22 cellular contexts compared by ENCODE assay signal in genomic region chr4:185909959-185910358, GRCh38.
"Had no signal": no experiment of that assay in that cellular context is flagged by ENCODE, and none has a peak within 500 bp of the region (broad histone marks: within the 10 kb centered on the region; RNA-seq: fewer than 3 reads in every experiment).

No MANE protein-coding gene starts in this region.

- ATAC-seq: activated T-helper 17 cell treated with anti-CD3 and anti-CD28 coated beads, Interleukin-2, amount 50 U/mL, for 72 hours had no signal

- DNase-seq: activated CD4-positive, alpha-beta memory T cell treated with anti-CD3 and anti-CD28 coated beads, Interleukin-2, amount 10 ng/mL, durations not matched to agents 7 days and 5 days; activated CD4-positive, alpha-beta T cell treated with anti-CD3 and anti-CD28 coated beads, Interleukin-2, amount 10 ng/mL, durations not matched to agents 7 days and 5 days; activated CD4-positive, CD25-positive, alpha-beta regulatory T cell; activated gamma-delta T cell; activated naive CD4-positive, alpha-beta T cell treated with anti-CD3 and anti-CD28 coated beads for 36 hours; activated T-cell treated with anti-CD3 and anti-CD28 coated beads for 4 hours; activated T-cell treated with anti-CD3 and anti-CD28 coated beads, Interleukin-2, amount 50 U/mL, for 48 hours; amygdala; KG1; NCI-H1048; NCI-H2029; NCI-H2107; NCI-H2171 treated with DMSO at 0.1 percent for 48 hours; NCI-H226; NCI-H526 treated with DMSO at 0.1 percent for 48 hours; SHP77; T-helper 2 cell; T1000 had no signal

- H3K36me3 Mint-ChIP-seq: activated naive CD8-positive, alpha-beta T cell; brain; IgD-negative memory B cell had no signal

- H3K9me3 Mint-ChIP-seq: activated CD4-positive, alpha-beta memory T cell treated with anti-CD3 and anti-CD28 coated beads, Interleukin-2, amount 10 ng/mL, durations not matched to agents 7 days and 5 days; activated CD4-positive, alpha-beta T cell treated with anti-CD3 and anti-CD28 coated beads, Interleukin-2, amount 10 ng/mL, durations not matched to agents 7 days and 5 days; activated naive CD4-positive, alpha-beta T cell treated with anti-CD3 and anti-CD28 coated beads for 36 hours; activated T-helper 17 cell treated with anti-CD3 and anti-CD28 coated beads, Interleukin-2, amount 50 U/mL, for 72 hours; brain had no signal

- H3K27ac Mint-ChIP-seq: activated CD4-positive, alpha-beta memory T cell treated with anti-CD3 and anti-CD28 coated beads, Interleukin-2, amount 10 ng/mL, durations not matched to agents 7 days and 5 days; activated CD4-positive, alpha-beta T cell treated with anti-CD3 and anti-CD28 coated beads, Interleukin-2, amount 10 ng/mL, durations not matched to agents 7 days and 5 days; activated naive CD4-positive, alpha-beta T cell treated with anti-CD3 and anti-CD28 coated beads for 36 hours; activated naive CD8-positive, alpha-beta T cell; activated T-helper 17 cell treated with anti-CD3 and anti-CD28 coated beads, Interleukin-2, amount 50 U/mL, for 72 hours; brain had no signal

- H3K27me3 Mint-ChIP-seq: activated CD4-positive, alpha-beta memory T cell treated with anti-CD3 and anti-CD28 coated beads, Interleukin-2, amount 10 ng/mL, durations not matched to agents 7 days and 5 days; activated CD4-positive, alpha-beta T cell treated with anti-CD3 and anti-CD28 coated beads, Interleukin-2, amount 10 ng/mL, durations not matched to agents 7 days and 5 days; brain had no signal

- H3K4me1 Mint-ChIP-seq: activated CD4-positive, alpha-beta memory T cell treated with anti-CD3 and anti-CD28 coated beads, Interleukin-2, amount 10 ng/mL, durations not matched to agents 7 days and 5 days; activated CD4-positive, alpha-beta T cell treated with anti-CD3 and anti-CD28 coated beads, Interleukin-2, amount 10 ng/mL, durations not matched to agents 7 days and 5 days; activated T-helper 17 cell treated with anti-CD3 and anti-CD28 coated beads, Interleukin-2, amount 50 U/mL, for 72 hours; IgD-negative memory B cell had no signal

- H3K4me3 Mint-ChIP-seq: activated CD4-positive, alpha-beta memory T cell treated with anti-CD3 and anti-CD28 coated beads, Interleukin-2, amount 10 ng/mL, durations not matched to agents 7 days and 5 days; activated CD4-positive, alpha-beta T cell treated with anti-CD3 and anti-CD28 coated beads, Interleukin-2, amount 10 ng/mL, durations not matched to agents 7 days and 5 days; activated naive CD4-positive, alpha-beta T cell treated with anti-CD3 and anti-CD28 coated beads for 36 hours; activated naive CD8-positive, alpha-beta T cell; activated T-helper 17 cell treated with anti-CD3 and anti-CD28 coated beads, Interleukin-2, amount 50 U/mL, for 72 hours; brain; IgD-negative memory B cell had no signal
